Comparison of ENCODE assay signal across 17 cellular contexts in the genomic region with DNA sequence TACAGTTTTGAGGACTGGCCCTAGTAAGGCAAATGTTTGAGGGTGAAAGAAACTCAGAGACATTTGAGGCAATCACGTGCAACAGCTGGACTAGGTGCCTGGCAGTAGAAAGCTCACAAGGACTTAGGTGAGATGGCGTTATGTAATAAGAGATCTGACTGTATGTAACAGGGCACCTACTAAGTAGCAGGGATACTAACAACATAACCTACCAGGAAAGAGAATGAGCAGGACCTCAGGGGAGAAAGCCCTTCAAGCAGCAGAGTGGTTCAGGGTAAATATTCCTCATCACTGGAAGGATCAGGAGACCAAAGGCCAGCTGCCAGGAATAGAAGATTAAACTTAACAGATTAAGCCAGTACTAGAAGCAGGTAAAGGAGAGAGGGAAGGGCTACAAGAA. TPM values are rescaled to one million over a fixed set of nuclear protein-coding genes. Genes with fewer than 3 reads are reported as not detected.
"Had no signal": no experiment of that assay in that cellular context is flagged by ENCODE, and none has a peak within 500 bp of the region (broad histone marks: within the 10 kb centered on the region; RNA-seq: fewer than 3 reads in every experiment).

No MANE protein-coding gene starts in this region.

- H3K27ac ChIP-seq: colonic mucosa, epithelial cell of prostate, gastrocnemius medialis, right atrium auricular region, skin epidermis, tibial artery had no signal

- H3K4me1 ChIP-seq: colonic mucosa, gastrocnemius medialis, right atrium auricular region, tibial artery had no signal

- H3K9me3 ChIP-seq: colonic mucosa, gastrocnemius medialis had no signal

- H3K4me3 ChIP-seq: colonic mucosa, gastrocnemius medialis, right atrium auricular region, skin epidermis, tibial artery had no signal

- FAIRE-seq: astrocyte, kidney, TTC549 had no signal

- H3K36me3 ChIP-seq: colonic mucosa, gastrocnemius medialis, right atrium auricular region, tibial artery had no signal

- ATAC-seq: gastrocnemius medialis had no signal

- H3K27me3 ChIP-seq: colonic mucosa, gastrocnemius medialis, right atrium auricular region, tibial artery had no signal

- DNase-seq: activated CD4-positive, alpha-beta T cell treated with anti-CD3 and anti-CD28 coated beads, Interleukin-2, amount 50 U/mL, for 4 hours; activated CD4-positive, CD25-positive, alpha-beta regulatory T cell; activated naive CD4-positive, alpha-beta T cell; colonic mucosa; effector CD8-positive, alpha-beta T cell; gastrocnemius medialis; kidney; posterior cingulate gyrus; stimulated activated CD4-positive, alpha-beta T cell treated with anti-CD3 and anti-CD28 coated beads, Interleukin-4, amount 100 ng/mL, for 4 hours; T-helper 2 cell; tibial artery had no signal

RNA-seq across cellular contexts. Expression of a gene that starts 53.4 kb away (rescaled TPM):
- total RNA-seq: astrocyte, myocyte had no signal
